In genomic region chr5:95445442-95445841, GRCh38 we compare ENCODE assay signal across 29 cellular contexts. TPM values are rescaled to one million over a fixed set of nuclear protein-coding genes. Genes with fewer than 3 reads are reported as not detected.
"Had no signal": no experiment of that assay in that cellular context is flagged by ENCODE, and none has a peak within 500 bp of the region (broad histone marks: within the 10 kb centered on the region; RNA-seq: fewer than 3 reads in every experiment).

No MANE protein-coding gene starts in this region.

- H3K36me3 ChIP-seq: Peyer's patch, SJSA1 had no signal

- H3K4me1 Mint-ChIP-seq: activated naive CD4-positive, alpha-beta T cell treated with anti-CD3 and anti-CD28 coated beads, Interleukin-2, amount 50 U/mL, for 24 hours; central memory CD8-positive, alpha-beta T cell; T-helper 17 cell had no signal

- H3K27me3 Mint-ChIP-seq: activated naive CD4-positive, alpha-beta T cell treated with anti-CD3 and anti-CD28 coated beads, Interleukin-2, amount 50 U/mL, for 24 hours had no signal

- H3K27ac Mint-ChIP-seq: activated CD8-positive, alpha-beta T cell treated with anti-CD3 and anti-CD28 coated beads, Interleukin-2, amount 10 ng/mL, durations not matched to agents 7 days and 5 days; activated naive CD4-positive, alpha-beta T cell treated with anti-CD3 and anti-CD28 coated beads, Interleukin-2, amount 50 U/mL, for 24 hours; T-helper 17 cell; WTC11 had no signal

- H3K9me3 Mint-ChIP-seq: activated naive CD4-positive, alpha-beta T cell treated with anti-CD3 and anti-CD28 coated beads, Interleukin-2, amount 50 U/mL, for 24 hours; central memory CD8-positive, alpha-beta T cell; WTC11 had no signal

- ATAC-seq: activated CD8-positive, alpha-beta T cell treated with anti-CD3 and anti-CD28 coated beads, Interleukin-2, amount 10 ng/mL, durations not matched to agents 7 days and 5 days; body of pancreas; SK-N-SH treated with all-trans-retinoic acid at 6 μM for 48 hours; T-helper 17 cell; WTC11 had no signal

- H3K27ac ChIP-seq: body of pancreas, Peyer's patch, RWPE1, SJSA1 had no signal

- H3K9me3 ChIP-seq: body of pancreas, Peyer's patch, SJSA1 had no signal

- H3K4me3 Mint-ChIP-seq: activated CD8-positive, alpha-beta T cell treated with anti-CD3 and anti-CD28 coated beads, Interleukin-2, amount 10 ng/mL, durations not matched to agents 7 days and 5 days; activated naive CD4-positive, alpha-beta T cell treated with anti-CD3 and anti-CD28 coated beads, Interleukin-2, amount 50 U/mL, for 24 hours; central memory CD8-positive, alpha-beta T cell; T-helper 17 cell; WTC11 had no signal

- H3K4me1 ChIP-seq: body of pancreas, Peyer's patch, SJSA1 had no signal

- DNase-seq: activated CD4-positive, alpha-beta T cell treated with anti-CD3 and anti-CD28 coated beads for 48 hours; activated CD4-positive, alpha-beta T cell treated with anti-CD3 and anti-CD28 coated beads, Interleukin-2, amount 50 U/mL, for 4 hours; activated CD4-positive, CD25-positive, alpha-beta regulatory T cell treated with anti-CD3 and anti-CD28 coated beads, Interleukin-2, amount 50 U/mL, for 72 hours; activated CD8-positive, alpha-beta memory T cell treated with anti-CD3 and anti-CD28 coated beads, Interleukin-2, amount 50 U/mL, for 48 hours; activated CD8-positive, alpha-beta T cell treated with anti-CD3 and anti-CD28 coated beads, Interleukin-2, amount 10 ng/mL, durations not matched to agents 7 days and 5 days; activated naive CD4-positive, alpha-beta T cell; activated T-cell treated with anti-CD3 and anti-CD28 coated beads, Interleukin-2, amount 50 U/mL, for 1 hour; aorta; body of pancreas; KG1; NCI-H1092; NCI-H1417; NCI-H1930; NCI-H345; NCI-H510A; NCI-H526 treated with DMSO at 0.1 percent for 48 hours; NCI-H82; Peyer's patch; SHP77; T-helper 17 cell; T-helper 9 cell had no signal

- H3K4me3 ChIP-seq: body of pancreas, Peyer's patch, SJSA1 had no signal

- H3K36me3 Mint-ChIP-seq: WTC11 had no signal

- H3K27me3 ChIP-seq: body of pancreas, Peyer's patch, SJSA1 had no signal

RNA-seq across cellular contexts. Expression of gene FAM81B, which starts 54.3 kb away (rescaled TPM):
- total RNA-seq: activated CD8-positive, alpha-beta T cell treated with anti-CD3 and anti-CD28 coated beads, Interleukin-2, amount 10 ng/mL, durations not matched to agents 7 days and 5 days; aorta; LHCN-M2; OCI-LY7; Peyer's patch; SJSA1; WTC11 had no signal
- polyA plus RNA-seq: aorta had no signal
